In the genomic region with DNA sequence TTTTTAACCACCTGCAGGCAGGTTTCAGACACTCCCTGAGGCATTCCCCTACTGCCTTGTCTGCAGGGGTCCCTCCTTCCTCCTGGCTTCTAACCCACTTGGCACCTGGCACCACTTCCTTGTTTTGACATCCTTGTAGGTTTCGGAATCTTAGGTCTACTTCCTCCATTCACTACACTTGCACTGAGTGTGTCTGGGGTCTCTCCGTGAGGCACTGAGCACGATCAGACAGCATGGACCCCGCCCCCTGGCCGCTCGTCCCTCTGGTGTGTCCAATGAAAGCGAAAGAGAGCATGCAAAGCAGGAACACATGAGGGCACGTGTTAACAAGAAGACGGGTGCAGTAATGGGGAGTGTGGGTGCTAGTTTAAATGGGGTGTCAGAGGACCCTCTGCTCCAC, we compare ENCODE assay signal across 8 cellular contexts.
DNase-seq lines count a peak whose midpoint lies in the region; ATAC-seq and TF ChIP-seq lines count a peak whose summit lies in the region.

No MANE protein-coding gene starts in this region.

- H3K36me3 ChIP-seq in uterus: no peaks in the 10 kb centered on the region

- H3K27me3 Mint-ChIP-seq in activated T-cell treated with anti-CD3 and anti-CD28 coated beads, Interleukin-2, amount 50 U/mL, for 4 hours (ENCODE audit: low read depth): no peaks in the 10 kb centered on the region

- H3K27ac ChIP-seq in uterus: no peak overlapping the region

- intact Hi-C loops in uterus (cut with DNase I; ENCODE audit: low total_unique reads): no loop called here

- H3K9me3 ChIP-seq in uterus: no peaks in the 10 kb centered on the region

- no peaks in the 10 kb centered on the region for H3K4me1 ChIP-seq in uterus

- TF ChIP-seq CTCF in uterus (IDR thresholded peaks at IDR 0.05): no peak

- DNase-seq in GF-D8 (lab: John Stamatoyannopoulos, UW) (peak; percentile 78), DMS 273 treated with DMSO at 0.1 percent for 48 hours (lab: John Stamatoyannopoulos, UW) (no peak), uterus (no peak), NCI-H446 (lab: John Stamatoyannopoulos, UW) (no peak)
- no peak for DNase-seq in activated T-cell treated with anti-CD3 and anti-CD28 coated beads, Interleukin-2, amount 50 U/mL, for 4 hours
- DNase-seq in stimulated activated CD8-positive, alpha-beta memory T cell treated with anti-CD3 and anti-CD28 coated beads, Interleukin-15, amount 100 ng/mL, for 4 hours (ENCODE audit: low read depth in 2 of 2): peak; percentile 6 to 12

- no peak overlapping the region for H3K4me3 ChIP-seq in uterus

- no peaks in the 10 kb centered on the region for H3K9me3 Mint-ChIP-seq in activated T-cell treated with anti-CD3 and anti-CD28 coated beads, Interleukin-2, amount 50 U/mL, for 4 hours

- TF ChIP-seq POLR2A in uterus (IDR thresholded peaks at IDR 0.05): no peak

- peaks cover 18% of the 10 kb centered on the region for H3K4me1 Mint-ChIP-seq in activated T-cell treated with anti-CD3 and anti-CD28 coated beads, Interleukin-2, amount 50 U/mL, for 4 hours (ENCODE audit: low read depth)

- no peaks in the 10 kb centered on the region for H3K27me3 ChIP-seq in uterus

- no peaks in the 10 kb centered on the region for H3K36me3 Mint-ChIP-seq in activated T-cell treated with anti-CD3 and anti-CD28 coated beads, Interleukin-2, amount 50 U/mL, for 4 hours (ENCODE audit: insufficient read depth)

- peak overlapping the region; percentile 63 for H3K4me3 Mint-ChIP-seq in activated T-cell treated with anti-CD3 and anti-CD28 coated beads, Interleukin-2, amount 50 U/mL, for 4 hours

- peak; percentile 86 for ATAC-seq in GM21390 (IDR thresholded peaks at IDR 0.05; ENCODE audit: unreplicated experiment)
- peak; percentile 65 for ATAC-seq in HG03469 (IDR thresholded peaks at IDR 0.05; ENCODE audit: unreplicated experiment)
- ATAC-seq in activated T-cell treated with anti-CD3 and anti-CD28 coated beads, Interleukin-2, amount 50 U/mL, for 4 hours: peak; percentile 46 to 54

Comparison
In these comparisons a context has a peak if more than half of its experiments do, and no peak if none do; other contexts are left out.
1. DNase-seq: peak in GF-D8 (single experiment) and stimulated activated CD8-positive, alpha-beta memory T cell treated with anti-CD3 and anti-CD28 coated beads, Interleukin-15, amount 100 ng/mL, for 4 hours (2 of 2); none in activated T-cell treated with anti-CD3 and anti-CD28 coated beads, Interleukin-2, amount 50 U/mL, for 4 hours (single experiment), DMS 273 treated with DMSO at 0.1 percent for 48 hours (single experiment), uterus (0 of 2) and NCI-H446 (0 of 2).
2. Peak in every context shown above with its lines, with median percentiles within 50 percentile points of each other: ATAC-seq.